25 cellular contexts compared by ENCODE assay signal in the genomic region with DNA sequence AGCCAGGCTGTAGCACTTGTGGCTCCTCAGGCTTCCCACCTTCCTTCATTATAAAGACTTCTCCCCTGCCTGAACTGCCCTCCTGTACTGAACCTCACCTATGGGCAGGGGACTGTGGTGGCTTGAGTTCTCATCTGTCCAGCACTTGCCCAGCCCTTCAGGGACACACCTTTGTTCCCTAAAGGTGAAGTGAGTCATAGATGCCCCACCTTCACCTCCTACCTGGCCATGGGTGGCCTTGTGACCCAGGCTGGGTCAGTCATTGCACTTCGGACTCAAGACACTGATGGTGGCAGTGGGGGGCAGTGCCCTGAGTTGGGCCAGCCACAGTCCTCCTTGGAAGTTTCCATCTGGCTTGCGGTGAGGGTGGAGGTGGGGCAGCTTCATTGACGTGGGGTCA. TPM values are rescaled to one million over a fixed set of nuclear protein-coding genes. Genes with fewer than 3 reads are reported as not detected.
A peak's percentile ranks its signal among the peaks of the same experiment; 100 is the strongest.
DNase-seq lines count a peak whose midpoint lies in the region; ATAC-seq, FAIRE-seq and TF ChIP-seq lines count a peak whose summit lies in the region.
"Had no signal": no experiment of that assay in that cellular context is flagged by ENCODE, and none has a peak within 500 bp of the region (broad histone marks: within the 10 kb centered on the region; RNA-seq: fewer than 3 reads in every experiment).

No MANE protein-coding gene starts in this region.

- TF ChIP-seq CTCF in HepG2 (CRISPR knock-in tag; IDR thresholded peaks at IDR 0.05): no peak
- no peak for TF ChIP-seq CTCF in right lobe of liver (IDR thresholded peaks at IDR 0.05)
- TF ChIP-seq CTCF in astrocyte (IDR thresholded peaks at IDR 0.05; ENCODE audit: insufficient read depth, low read depth, low read length): no peak
- no peak for TF ChIP-seq CTCF in colonic mucosa (IDR thresholded peaks at IDR 0.05)

- H3K4me1 Mint-ChIP-seq in astrocyte (ENCODE audit: low read depth, unreplicated experiment): peaks cover 8% of the 10 kb centered on the region

- H3K36me3 ChIP-seq in HepG2 (replicated peaks in 1 of 2; ENCODE audit: control insufficient read depth in 1 of 2, insufficient read depth in 2 of 2, low read length in 2 of 2) (no peaks in the 10 kb centered on the region), right lobe of liver (no peaks in the 10 kb centered on the region), astrocyte (ENCODE audit: insufficient read depth, low read length) (no peaks in the 10 kb centered on the region), small intestine (ENCODE audit: control insufficient read depth in 2 of 2, insufficient read depth in 2 of 2, low read length in 2 of 2) (no peaks in the 10 kb centered on the region), colonic mucosa (no peaks in the 10 kb centered on the region)

- intact Hi-C loops in HepG2 (cut with micrococcal nuclease; ENCODE audit: unreplicated experiment): loop anchor here (5.0 kb wide), 1 partner anchor 77 kb away; no protein-coding TSS in a partner anchor
- intact Hi-C loops in right lobe of liver (cut with DNase I): loop anchor here (5.0 to 10.0 kb wide), 2 partner anchors 75 to 132 kb away; no protein-coding TSS in a partner anchor
- intact Hi-C loops in left colon (cut with DNase I, micrococcal nuclease): loop anchor here (5.0 kb wide), 2 partner anchors 132 to 137 kb away; no protein-coding TSS in a partner anchor
- intact Hi-C loops in colonic mucosa (cut with DNase I): loop anchor here (5.0 to 10.0 kb wide), 2 partner anchors 77 to 245 kb away; no protein-coding TSS in a partner anchor

- CTCF ChIA-PET in HepG2 (lab: Yijun Ruan, JAX; ENCODE audit: low intra/inter-chr PET ratio, low total read pairs): no interaction called here

- in situ Hi-C loops in HepG2 (cut with HindIII; ENCODE audit: extremely low pct_ligation_motif_present, low pct_unique_long_range_greater_than_20kb): no loop called here

- H3K4me3 ChIP-seq in HepG2 (replicated peaks in 1 of 3; ENCODE audit: insufficient read depth in 1 of 3, low read depth in 2 of 3, low read length in 3 of 3) (no peak overlapping the region), right lobe of liver (no peak overlapping the region), astrocyte (ENCODE audit: insufficient read depth, low read depth, low read length) (no peak overlapping the region), small intestine (ENCODE audit: low read depth in 1 of 2, low read length in 2 of 2) (no peak overlapping the region), colonic mucosa (no peak overlapping the region)
- H3K4me3 ChIP-seq: A549, GM23338, K562 had no signal

- H3K27me3 ChIP-seq in HepG2 (ENCODE audit: control insufficient read depth in 1 of 2, insufficient read depth in 2 of 2, low read length in 2 of 2) (peaks cover 0 to 13% of the 10 kb centered on the region in 2 experiments; a peak in 1 of 5 replicates), right lobe of liver (no peaks in the 10 kb centered on the region), astrocyte (ENCODE audit: insufficient read depth, low read length) (peaks cover 7% of the 10 kb centered on the region), small intestine (ENCODE audit: control insufficient read depth in 2 of 2, insufficient read depth in 2 of 2, low read length in 2 of 2) (peaks cover 0 to 6% of the 10 kb centered on the region in 2 donors), colonic mucosa (peaks cover 4% of the 10 kb centered on the region)

- no peak overlapping the region for H3K4me3 Mint-ChIP-seq in astrocyte (ENCODE audit: unreplicated experiment)
- H3K4me3 Mint-ChIP-seq: CD4-positive, CD25-positive, alpha-beta regulatory T cell; CD8-positive, alpha-beta memory T cell; GM23338; H9 had no signal

- TF ChIP-seq EP300 in HepG2 (IDR thresholded peaks at IDR 0.05; ENCODE audit: low read depth in 2 of 2, low read length in 2 of 2): no peak
- TF ChIP-seq EP300 in HepG2 (CRISPR knock-in tag; IDR thresholded peaks at IDR 0.05; ENCODE audit: borderline replicate concordance): no peak

- H2AFZ ChIP-seq in HepG2 (ENCODE audit: low read length) (no peak overlapping the region), astrocyte (ENCODE audit: low read depth, low read length) (no peak overlapping the region)
- H2AFZ ChIP-seq: GM23338 had no signal

- BruUV-seq in HepG2 (replicated peaks; lab: Mats Ljungman, UMichigan): no TSS peak

- no peak for ATAC-seq in HepG2
- no peak for ATAC-seq in right lobe of liver
- peak; percentile 46 for ATAC-seq in left colon
- ATAC-seq in GM18517 (IDR thresholded peaks at IDR 0.05; ENCODE audit: unreplicated experiment): no peak
- ATAC-seq: A549, GM23338, K562 had no signal

- peaks cover 2% of the 10 kb centered on the region for H3K9me3 Mint-ChIP-seq in astrocyte (ENCODE audit: unreplicated experiment)
- H3K9me3 Mint-ChIP-seq: CD4-positive, CD25-positive, alpha-beta regulatory T cell; CD8-positive, alpha-beta memory T cell; GM23338; H9 had no signal

- peaks cover 4% of the 10 kb centered on the region for H3K36me3 Mint-ChIP-seq in astrocyte (ENCODE audit: low read depth, unreplicated experiment)
- H3K36me3 Mint-ChIP-seq: CD4-positive, CD25-positive, alpha-beta regulatory T cell; CD8-positive, alpha-beta memory T cell had no signal

- FAIRE-seq in HepG2 (lab: Jason Lieb, UNC) (no peak), astrocyte (lab: Jason Lieb, UNC) (no peak), small intestine (lab: Jason Lieb, UNC) (no peak)
- FAIRE-seq: A549, G401.6, GM12892, GM18507, K562 had no signal

- no peak overlapping the region for H3K27ac ChIP-seq in HepG2 (ENCODE audit: extremely low read length, insufficient read depth, low read length)
- H3K27ac ChIP-seq in right lobe of liver: no peak overlapping the region
- no peak overlapping the region for H3K27ac ChIP-seq in astrocyte (ENCODE audit: low read depth, low read length)
- H3K27ac ChIP-seq in small intestine (ENCODE audit: low read depth in 1 of 2, low read length in 1 of 2): no peak overlapping the region
- no peak overlapping the region for H3K27ac ChIP-seq in colonic mucosa
- H3K27ac ChIP-seq: 22Rv1, A549, HL-60 had no signal

- H3K9me3 ChIP-seq in HepG2 (ENCODE audit: low read length) (no peaks in the 10 kb centered on the region), right lobe of liver (no peaks in the 10 kb centered on the region), astrocyte (ENCODE audit: insufficient read depth, low read depth, low read length) (no peaks in the 10 kb centered on the region), small intestine (ENCODE audit: control insufficient read depth, low read depth) (no peaks in the 10 kb centered on the region), colonic mucosa (no peaks in the 10 kb centered on the region)
- H3K9me3 ChIP-seq: A549 had no signal

- TF ChIP-seq RAD21 in HepG2 (CRISPR knock-in tag; IDR thresholded peaks at IDR 0.05): no peak

- H4K20me1 ChIP-seq in HepG2 (ENCODE audit: insufficient read depth, low read length) (no peaks in the 10 kb centered on the region), astrocyte (ENCODE audit: insufficient read depth, low read length) (no peaks in the 10 kb centered on the region)

- no peak for TF ChIP-seq POLR2A in HepG2 (IDR thresholded peaks at IDR 0.05; ENCODE audit: insufficient read depth in 1 of 2, low read depth in 2 of 2, low read length in 2 of 2)
- TF ChIP-seq POLR2A in right lobe of liver (IDR thresholded peaks at IDR 0.05): no peak

- H3K4me2 ChIP-seq in HepG2 (ENCODE audit: low read depth, low read length): no peak overlapping the region
- H3K4me2 ChIP-seq in astrocyte (ENCODE audit: low read length): no peak overlapping the region
- H3K4me2 ChIP-seq: A549, GM23338 had no signal

- H3K9ac ChIP-seq in HepG2 (ENCODE audit: insufficient read depth, low read depth, low read length): no peak overlapping the region
- no peak overlapping the region for H3K9ac ChIP-seq in astrocyte (ENCODE audit: low read length)
- no peak overlapping the region for H3K9ac ChIP-seq in colonic mucosa (ENCODE audit: low read depth in 2 of 2, low read length in 2 of 2)

- POLR2A ChIA-PET in HepG2 (lab: Yijun Ruan, JAX): no interaction called here

- no peak for DNase-seq in HepG2 (ENCODE audit: low spot score)
- no peak for DNase-seq in right lobe of liver
- DNase-seq in astrocyte (ENCODE audit: low read depth): no peak
- no peak for DNase-seq in left colon
- DNase-seq in small intestine: peak; percentile 60
- DNase-seq in stimulated activated CD4-positive, alpha-beta T cell treated with anti-CD3 and anti-CD28 coated beads, Interleukin-15, amount 100 ng/mL, for 24 hours: no peak
- DNase-seq in colonic mucosa: no peak
- DNase-seq: C1 segment of cervical spinal cord; CD4-positive, CD25-positive, alpha-beta regulatory T cell; CD8-positive, alpha-beta memory T cell; COR-L47; DMS 273 treated with DMSO at 0.1 percent for 48 hours; DMS53; DND-41; H9; IMR-90 had no signal

- H3K4me1 ChIP-seq in HepG2 (ENCODE audit: insufficient read depth, low read length) (peaks cover 54% of the 10 kb centered on the region), right lobe of liver (peaks cover 0 to 14% (median 7%) of the 10 kb centered on the region in 4 donors), astrocyte (ENCODE audit: insufficient read depth, low read length) (peaks cover 4% of the 10 kb centered on the region), small intestine (ENCODE audit: control insufficient read depth in 2 of 2, insufficient read depth in 1 of 2, low read depth in 1 of 2, low read length in 1 of 2) (no peaks in the 10 kb centered on the region), colonic mucosa (no peaks in the 10 kb centered on the region)
- H3K4me1 ChIP-seq: A549 had no signal

- 60% methylated on average over 1 of the region's 3 CpGs for WGBS in HepG2 (ENCODE audit: low lambda C conversion rate)
- no CpG with 5 or more reads among the region's 3 CpGs for WGBS in right lobe of liver (ENCODE audit: insufficient coverage, low coverage, low lambda C conversion rate, missing lambda C conversion rate)
- 78 to 88% (median 83%) methylated on average over 3 of the region's 3 CpGs for WGBS in small intestine, 3 donors

- H3K27ac Mint-ChIP-seq in astrocyte (ENCODE audit: unreplicated experiment): peak overlapping the region; percentile 41
- H3K27ac Mint-ChIP-seq: CD4-positive, CD25-positive, alpha-beta regulatory T cell; CD8-positive, alpha-beta memory T cell; GM23338; H9 had no signal

- H3K27me3 Mint-ChIP-seq in astrocyte (ENCODE audit: low read depth, unreplicated experiment): peaks cover 23% of the 10 kb centered on the region

- H3K79me2 ChIP-seq in HepG2 (ENCODE audit: insufficient read depth, low read length) (no peaks in the 10 kb centered on the region), astrocyte (ENCODE audit: insufficient read depth, low read length) (no peaks in the 10 kb centered on the region)

RNA-seq across cellular contexts. Expression of a gene that starts 26.1 kb away (rescaled TPM):
- total RNA-seq in HepG2 (2016; rRNA removed; fragmentation: Illumina TruSeq; extraction: Trizol) (not detected in 2 replicates), right lobe of liver (under 1 TPM in 3 of 6 experiments, not detected in 3; 0.04 to 0.07 (median 0.07) TPM), astrocyte (0.25 and 0.31 TPM in 2 replicates), left colon (under 1 TPM in 1 of 2 donors, not detected in 1; 0.08 TPM), colonic mucosa (under 1 TPM; 0.05 to 0.11 TPM)
- total RNA-seq in HepG2 (2016; cell fraction: cytosol; rRNA removed; fragmentation: Illumina TruSeq; extraction: Trizol; ENCODE audit: low read depth): not detected in 2 replicates
- total RNA-seq in HepG2 (2016; cell fraction: insoluble cytoplasmic fraction; rRNA removed; fragmentation: Illumina TruSeq; extraction: Trizol): not detected in 2 replicates
- not detected in 2 replicates for total RNA-seq in HepG2 (2016; cell fraction: membrane; rRNA removed; fragmentation: Illumina TruSeq; extraction: Trizol)
- 0.09 TPM in 1 of 2 replicates, not detected in the other for total RNA-seq in HepG2 (2016; cell fraction: nucleus; rRNA removed; fragmentation: Illumina TruSeq; extraction: Trizol)
- polyA plus RNA-seq in HepG2 (2011; rRNA removed) (0.07 and 0.13 TPM in 2 replicates), small intestine (under 1 TPM in 1 of 3 donors, not detected in 2; 0.12 TPM)
- polyA plus RNA-seq in HepG2 (2011; cell fraction: cytosol; rRNA removed): 0.04 and 0.06 TPM in 2 replicates
- 0.16 and 0.32 TPM in 2 replicates for polyA plus RNA-seq in HepG2 (2011; cell fraction: nucleus; rRNA removed)
- 0.07 and 0.13 TPM in 2 replicates for polyA plus RNA-seq in HepG2 (2012)
- not detected in 2 replicates for polyA plus RNA-seq in HepG2 (2016; cell fraction: cytosol; fragmentation: Illumina TruSeq; extraction: Trizol; ENCODE audit: low read depth)
- polyA plus RNA-seq in HepG2 (2016; cell fraction: insoluble cytoplasmic fraction; fragmentation: Illumina TruSeq; extraction: Trizol; ENCODE audit: low read depth): not detected in 2 replicates
- not detected in 2 replicates for polyA plus RNA-seq in HepG2 (2016; cell fraction: membrane; fragmentation: Illumina TruSeq; extraction: Trizol; ENCODE audit: low read depth)
- polyA plus RNA-seq in HepG2 (2016; cell fraction: nucleus; fragmentation: Illumina TruSeq; extraction: Trizol; ENCODE audit: insufficient read depth, low read depth): 0.10 TPM in 1 of 2 replicates, not detected in the other
- polyA minus RNA-seq in HepG2 (2011; rRNA and poly(A)+ RNA removed; ENCODE audit: low replicate concordance): 0.10 TPM in 1 of 2 replicates, not detected in the other
- not detected in 2 replicates for polyA minus RNA-seq in HepG2 (2011; cell fraction: cytosol; rRNA and poly(A)+ RNA removed)
- 0.12 TPM in 1 of 2 replicates, not detected in the other for polyA minus RNA-seq in HepG2 (2011; cell fraction: nucleus; rRNA and poly(A)+ RNA removed)
- total RNA-seq: CD4-positive, CD25-positive, alpha-beta regulatory T cell; CD8-positive, alpha-beta memory T cell; IMR-90 had no signal
- polyA plus RNA-seq: CD4-positive, CD25-positive, alpha-beta regulatory T cell had no signal
